In genomic region chrX:81201692-81202412, GRCh38 we compare ENCODE assay signal across 7 cellular contexts. TPM values are rescaled to one million over a fixed set of nuclear protein-coding genes. Genes with fewer than 3 reads are reported as not detected.
DNase-seq lines count a peak whose midpoint lies in the region; ATAC-seq, FAIRE-seq and TF ChIP-seq lines count a peak whose summit lies in the region.

HMGN5 (minus strand) TSS chrX:81201913; CDS start chrX:81121549, 80,364 bp downstream.
SH3BGRL (plus strand) TSS chrX:81202102; CDS start chrX:81202201, 99 bp downstream.

- peak within 1 kb of the TSS; percentile 74 to 79 (median 77) for H3K4me3 ChIP-seq in HepG2 (replicated peaks in 1 of 3; ENCODE audit: insufficient read depth in 1 of 3, low read depth in 2 of 3, low read length in 3 of 3)

- peak in 1 of 2 experiments; percentile 28; a peak in 1 of 4 replicates for TF ChIP-seq POLR2A in HepG2 (IDR thresholded peaks at IDR 0.05; ENCODE audit: insufficient read depth in 1 of 2, low read depth in 2 of 2, low read length in 2 of 2)

- peak; percentile 92 for ATAC-seq in HG02870 (IDR thresholded peaks at IDR 0.05; ENCODE audit: unreplicated experiment)
- ATAC-seq in HepG2 = peak; percentile 100

- H3K9me3 ChIP-seq in HepG2 (ENCODE audit: low read length) = no peaks in the 10 kb centered on the region

- FAIRE-seq in GM18507 (lab: Jason Lieb, UNC) = peak; percentile 73
- no peak for FAIRE-seq in HepG2 (lab: Jason Lieb, UNC)

- peak within 1 kb of the TSS; percentile 67 for H3K4me2 ChIP-seq in HepG2 (ENCODE audit: low read depth, low read length)

- no peaks in the 10 kb centered on the region for H3K4me1 ChIP-seq in HepG2 (ENCODE audit: insufficient read depth, low read length)

- H2AFZ ChIP-seq in HepG2 (ENCODE audit: low read length) = peak within 1 kb of the TSS; percentile 83

- no peaks in the 10 kb centered on the region for H3K36me3 ChIP-seq in HepG2 (replicated peaks in 1 of 2; ENCODE audit: control insufficient read depth in 1 of 2, insufficient read depth in 2 of 2, low read length in 2 of 2)

- TF ChIP-seq RAD21 in HepG2 (CRISPR knock-in tag; IDR thresholded peaks at IDR 0.05) = no peak

- intact Hi-C loops in HepG2 (cut with micrococcal nuclease; ENCODE audit: unreplicated experiment) = loop anchor here (10.0 kb wide), 1 partner anchor 387 kb away; no protein-coding TSS in a partner anchor

- no TSS peak for BruUV-seq in HepG2 (replicated peaks; lab: Mats Ljungman, UMichigan)

- H3K27ac ChIP-seq in HepG2 (ENCODE audit: extremely low read length, insufficient read depth, low read length) = peak within 1 kb of the TSS; percentile 51

- in situ Hi-C loops in HepG2 (cut with HindIII; ENCODE audit: extremely low pct_ligation_motif_present, low pct_unique_long_range_greater_than_20kb) = no loop called here

- WGBS in HepG2 (ENCODE audit: low lambda C conversion rate) = under 1% methylated on average over 15 of the region's 22 CpGs

- H3K27me3 ChIP-seq in HepG2 (ENCODE audit: control insufficient read depth in 1 of 2, insufficient read depth in 2 of 2, low read length in 2 of 2) = no peaks in the 10 kb centered on the region

- no peaks in the 10 kb centered on the region for H3K79me2 ChIP-seq in HepG2 (ENCODE audit: insufficient read depth, low read length)

- H4K20me1 ChIP-seq in HepG2 (ENCODE audit: insufficient read depth, low read length) = no peaks in the 10 kb centered on the region

- POLR2A ChIA-PET in HepG2 (lab: Yijun Ruan, JAX) = interaction anchor here (0.7 kb wide), 1 partner anchor 160 kb away, joined by 3 read pairs; no protein-coding TSS in a partner anchor

- TF ChIP-seq EP300 in HepG2 (IDR thresholded peaks at IDR 0.05; ENCODE audit: low read depth in 2 of 2, low read length in 2 of 2) = no peak
- no peak for TF ChIP-seq EP300 in HepG2 (CRISPR knock-in tag; IDR thresholded peaks at IDR 0.05; ENCODE audit: borderline replicate concordance)

- DNase-seq in GM18507 (ENCODE audit: extremely low spot score, insufficient read length, low read depth) = peak; percentile 22
- peak; percentile 72 for DNase-seq in NCI-H460 (ENCODE audit: extremely low read depth, low read depth)
- peak; percentile 6 to 51 for DNase-seq in activated CD4-positive, alpha-beta T cell treated with anti-CD3 and anti-CD28 coated beads, Interleukin-2, amount 50 U/mL, for 24 hours (ENCODE audit: low read depth in 1 of 2, low spot score in 1 of 2)
- DNase-seq in dermis microvascular lymphatic vessel endothelial cell (ENCODE audit: low read depth in 2 of 2) = peak; percentile 36 to 84
- peak; percentile 61 for DNase-seq in HepG2 (ENCODE audit: low spot score)
- peak; percentile 36 to 37 for DNase-seq in stimulated activated CD4-positive, alpha-beta T cell treated with anti-CD3 and anti-CD28 coated beads, Interleukin-2, amount 100 ng/mL, for 48 hours

- peak within 1 kb of the TSS; percentile 72 for H3K9ac ChIP-seq in HepG2 (ENCODE audit: insufficient read depth, low read depth, low read length)

- CTCF ChIA-PET in HepG2 (lab: Yijun Ruan, JAX; ENCODE audit: low intra/inter-chr PET ratio, low total read pairs) = no interaction called here

- no peak for TF ChIP-seq CTCF in HepG2 (CRISPR knock-in tag; IDR thresholded peaks at IDR 0.05)

TF ChIP-seq in HepG2, 621 proteins besides CTCF, POLR2A, EP300 and RAD21 (continues in another document):
- no peak for TF ChIP-seq ZNF382 (CRISPR knock-in tag; IDR thresholded peaks at IDR 0.05; ENCODE audit: borderline replicate concordance)
- TF ChIP-seq CCAR2 (optimal IDR thresholded peaks at IDR 0.05; ENCODE audit: low read depth, low read length) = no peak
- no peak for TF ChIP-seq KLF6 (CRISPR knock-in tag; IDR thresholded peaks at IDR 0.05)
- no peak for TF ChIP-seq NBN (conservative IDR thresholded peaks at IDR 0.05)
- TF ChIP-seq ZC3H4 (CRISPR knock-in tag; IDR thresholded peaks at IDR 0.05; ENCODE audit: borderline replicate concordance) = no peak
- no peak for TF ChIP-seq IRF2 (CRISPR knock-in tag; IDR thresholded peaks at IDR 0.05)
- no peak for TF ChIP-seq TOE1 (CRISPR knock-in tag; IDR thresholded peaks at IDR 0.05)
- peak; percentile 57 for TF ChIP-seq ZMYM4 (CRISPR knock-in tag; IDR thresholded peaks at IDR 0.05)
- no peak for TF ChIP-seq ZNF18 (CRISPR knock-in tag; IDR thresholded peaks at IDR 0.05; ENCODE audit: insufficient replicate concordance)
- TF ChIP-seq ZNF124 (CRISPR knock-in tag; IDR thresholded peaks at IDR 0.05) = no peak
- TF ChIP-seq SRSF9 (IDR thresholded peaks at IDR 0.05; ENCODE audit: borderline replicate concordance, insufficient read depth, low read depth, low read length, poor library complexity, severe bottlenecking) = no peak
- TF ChIP-seq CHD2 (IDR thresholded peaks at IDR 0.05; ENCODE audit: low read depth, low read length) = peak; percentile 79

RNA-seq across cellular contexts. Expression of gene HMGN5, which starts in this region (rescaled TPM):
- 5.1 and 9.5 TPM in 2 replicates for total RNA-seq in NCI-H460 (2014; rRNA removed; shearing (Covaris generic))
- polyA plus RNA-seq in NCI-H460 (2014; cell fraction: nucleus; rRNA removed) = 5.1 and 9.0 TPM in 2 replicates
- total RNA-seq in dermis microvascular lymphatic vessel endothelial cell (0.39 and 1.1 TPM in 2 replicates), HepG2 (2016; rRNA removed; fragmentation: Illumina TruSeq; extraction: Trizol) (0.24 and 0.36 TPM in 2 replicates)
- not detected in 2 replicates for total RNA-seq in HepG2 (2016; cell fraction: cytosol; rRNA removed; fragmentation: Illumina TruSeq; extraction: Trizol; ENCODE audit: low read depth)
- 0.24 TPM in 1 of 2 replicates, not detected in the other for total RNA-seq in HepG2 (2016; cell fraction: insoluble cytoplasmic fraction; rRNA removed; fragmentation: Illumina TruSeq; extraction: Trizol)
- 0.19 and 0.41 TPM in 2 replicates for total RNA-seq in HepG2 (2016; cell fraction: membrane; rRNA removed; fragmentation: Illumina TruSeq; extraction: Trizol)
- total RNA-seq in HepG2 (2016; cell fraction: nucleus; rRNA removed; fragmentation: Illumina TruSeq; extraction: Trizol) = 0.22 TPM in 1 of 2 replicates, not detected in the other
- polyA plus RNA-seq in HepG2 (2011; rRNA removed) = 0.31 and 0.44 TPM in 2 replicates
- polyA plus RNA-seq in HepG2 (2011; cell fraction: cytosol; rRNA removed) = 0.16 and 0.35 TPM in 2 replicates
- 0.09 TPM in 1 of 2 replicates, not detected in the other for polyA plus RNA-seq in HepG2 (2011; cell fraction: nucleus; rRNA removed)
- polyA plus RNA-seq in HepG2 (2012) = 0.37 and 1.4 TPM in 2 replicates
- polyA plus RNA-seq in HepG2 (2016; cell fraction: cytosol; fragmentation: Illumina TruSeq; extraction: Trizol; ENCODE audit: low read depth) = 0.07 TPM in 1 of 2 replicates, not detected in the other
- 1.2 and 1.9 TPM in 2 replicates for polyA plus RNA-seq in HepG2 (2016; cell fraction: insoluble cytoplasmic fraction; fragmentation: Illumina TruSeq; extraction: Trizol; ENCODE audit: low read depth)
- polyA plus RNA-seq in HepG2 (2016; cell fraction: membrane; fragmentation: Illumina TruSeq; extraction: Trizol; ENCODE audit: low read depth) = 0.33 TPM in 1 of 2 replicates, not detected in the other
- polyA plus RNA-seq in HepG2 (2016; cell fraction: nucleus; fragmentation: Illumina TruSeq; extraction: Trizol; ENCODE audit: insufficient read depth, low read depth) = 1.1 and 1.2 TPM in 2 replicates
- 4.7 TPM in 1 of 2 replicates, not detected in the other for polyA minus RNA-seq in HepG2 (2011; rRNA and poly(A)+ RNA removed; ENCODE audit: low replicate concordance)
- polyA minus RNA-seq in HepG2 (2011; cell fraction: cytosol; rRNA and poly(A)+ RNA removed) = not detected in 2 replicates
- polyA minus RNA-seq in HepG2 (2011; cell fraction: nucleus; rRNA and poly(A)+ RNA removed) = 0.75 and 0.77 TPM in 2 replicates

RNA-seq across cellular contexts. Expression of gene SH3BGRL, which starts in this region (rescaled TPM):
- total RNA-seq in NCI-H460 (2014; rRNA removed; shearing (Covaris generic)) = 77.1 and 78.2 TPM in 2 replicates
- 29.9 and 42.0 TPM in 2 replicates for polyA plus RNA-seq in NCI-H460 (2014; cell fraction: nucleus; rRNA removed)
- 21.8 and 37.8 TPM in 2 replicates for total RNA-seq in dermis microvascular lymphatic vessel endothelial cell
- total RNA-seq in HepG2 (2016; rRNA removed; fragmentation: Illumina TruSeq; extraction: Trizol) = 8.9 and 17.9 TPM in 2 replicates
- total RNA-seq in HepG2 (2016; cell fraction: cytosol; rRNA removed; fragmentation: Illumina TruSeq; extraction: Trizol; ENCODE audit: low read depth) = 1.5 and 1.6 TPM in 2 replicates
- 11.5 and 14.9 TPM in 2 replicates for total RNA-seq in HepG2 (2016; cell fraction: insoluble cytoplasmic fraction; rRNA removed; fragmentation: Illumina TruSeq; extraction: Trizol)
- 4.4 and 4.8 TPM in 2 replicates for total RNA-seq in HepG2 (2016; cell fraction: membrane; rRNA removed; fragmentation: Illumina TruSeq; extraction: Trizol)
- 5.1 and 5.7 TPM in 2 replicates for total RNA-seq in HepG2 (2016; cell fraction: nucleus; rRNA removed; fragmentation: Illumina TruSeq; extraction: Trizol)
- polyA plus RNA-seq in HepG2 (2011; rRNA removed) = 8.2 and 11.4 TPM in 2 replicates
- 5.9 and 9.1 TPM in 2 replicates for polyA plus RNA-seq in HepG2 (2011; cell fraction: cytosol; rRNA removed)
- 1.4 and 2.3 TPM in 2 replicates for polyA plus RNA-seq in HepG2 (2011; cell fraction: nucleus; rRNA removed)
- polyA plus RNA-seq in HepG2 (2012) = 7.6 and 12.1 TPM in 2 replicates
- polyA plus RNA-seq in HepG2 (2016; cell fraction: cytosol; fragmentation: Illumina TruSeq; extraction: Trizol; ENCODE audit: low read depth) = 3.5 and 3.7 TPM in 2 replicates
- 28.6 and 34.1 TPM in 2 replicates for polyA plus RNA-seq in HepG2 (2016; cell fraction: insoluble cytoplasmic fraction; fragmentation: Illumina TruSeq; extraction: Trizol; ENCODE audit: low read depth)
- polyA plus RNA-seq in HepG2 (2016; cell fraction: membrane; fragmentation: Illumina TruSeq; extraction: Trizol; ENCODE audit: low read depth) = 5.9 and 6.1 TPM in 2 replicates
- polyA plus RNA-seq in HepG2 (2016; cell fraction: nucleus; fragmentation: Illumina TruSeq; extraction: Trizol; ENCODE audit: insufficient read depth, low read depth) = 9.2 and 10.9 TPM in 2 replicates
- polyA minus RNA-seq in HepG2 (2011; rRNA and poly(A)+ RNA removed; ENCODE audit: low replicate concordance) = 3.0 and 10.1 TPM in 2 replicates
- 5.7 and 6.5 TPM in 2 replicates for polyA minus RNA-seq in HepG2 (2011; cell fraction: cytosol; rRNA and poly(A)+ RNA removed)
- polyA minus RNA-seq in HepG2 (2011; cell fraction: nucleus; rRNA and poly(A)+ RNA removed) = 4.9 and 6.2 TPM in 2 replicates

Comparison
In these comparisons a context has a peak if more than half of its experiments do, and no peak if none do; other contexts are left out.
1. Peak in every context shown above with its lines: DNase-seq, ATAC-seq, H3K4me3 ChIP-seq and H3K27ac ChIP-seq.
2. DNase-seq: peak in every context shown above with its lines; median percentile 72 in NCI-H460; 61 in HepG2; 60 in dermis microvascular lymphatic vessel endothelial cell; 36 in stimulated activated CD4-positive, alpha-beta T cell treated with anti-CD3 and anti-CD28 coated beads, Interleukin-2, amount 100 ng/mL, for 48 hours; 28 in activated CD4-positive, alpha-beta T cell treated with anti-CD3 and anti-CD28 coated beads, Interleukin-2, amount 50 U/mL, for 24 hours; 22 in GM18507.